1 cellular context compared by ENCODE assay signal in genomic region chr2:26274058-26274613, GRCh38.
A peak's percentile ranks its signal among the peaks of the same experiment; 100 is the strongest.
TF ChIP-seq lines count a peak whose summit lies in the region.

No MANE protein-coding gene starts in this region.

TF ChIP-seq in HepG2, 621 proteins besides CTCF, POLR2A, EP300 and RAD21 (continued from another document):
- TF ChIP-seq ARID4A (CRISPR knock-in tag; IDR thresholded peaks at IDR 0.05; ENCODE audit: borderline replicate concordance), result peak; percentile 24; the same call in 1 of the 2 replicates
- no peak for TF ChIP-seq REXO4 (CRISPR knock-in tag; IDR thresholded peaks at IDR 0.05; ENCODE audit: borderline replicate concordance)
- TF ChIP-seq HBP1 (CRISPR knock-in tag; IDR thresholded peaks at IDR 0.05; ENCODE audit: low read depth), result peak; percentile 63; the same call in 1 of the 2 replicates
- peak; percentile 49; the same call in 1 of the 2 replicates for TF ChIP-seq POGZ (CRISPR knock-in tag; IDR thresholded peaks at IDR 0.05)
- TF ChIP-seq SNAPC2 (CRISPR knock-in tag; IDR thresholded peaks at IDR 0.05), result no peak
- peak; percentile 84 for TF ChIP-seq ARID5B (CRISPR knock-in tag; IDR thresholded peaks at IDR 0.05)
- TF ChIP-seq NFYB (CRISPR knock-in tag; IDR thresholded peaks at IDR 0.05), result 0 out of 2 replicates have a peak, but pooled peaks have one; percentile 27
- TF ChIP-seq NCOA2 (CRISPR knock-in tag; IDR thresholded peaks at IDR 0.05), result 0 out of 2 replicates have a peak, but pooled peaks have one; percentile 38
- TF ChIP-seq SOX6 (IDR thresholded peaks at IDR 0.05), result no peak
- TF ChIP-seq SOX6 (CRISPR knock-in tag; IDR thresholded peaks at IDR 0.05), result peak; percentile 64; the same call in 1 of the 2 replicates
- peak; percentile 36; the same call in 1 of the 2 replicates for TF ChIP-seq NR2C2 (CRISPR knock-in tag; IDR thresholded peaks at IDR 0.05; ENCODE audit: borderline replicate concordance)
- TF ChIP-seq CCDC6 (CRISPR knock-in tag; IDR thresholded peaks at IDR 0.05), result no peak
- no peak for TF ChIP-seq ZNF570 (CRISPR knock-in tag; IDR thresholded peaks at IDR 0.05; ENCODE audit: borderline replicate concordance)
- TF ChIP-seq ZMYM4 (CRISPR knock-in tag; IDR thresholded peaks at IDR 0.05), result 0 out of 2 replicates have a peak, but pooled peaks have one; percentile 45
- peak; percentile 28; the same call in 1 of the 2 replicates for TF ChIP-seq RARA (CRISPR knock-in tag; IDR thresholded peaks at IDR 0.05)
- TF ChIP-seq TGIF2 (CRISPR knock-in tag; IDR thresholded peaks at IDR 0.05), result peak; percentile 75; the same call in 1 of the 2 replicates
- peak; percentile 48 for TF ChIP-seq HNF4A (CRISPR knock-in tag; IDR thresholded peaks at IDR 0.05)
- no peak for TF ChIP-seq ZNF768 (CRISPR knock-in tag; IDR thresholded peaks at IDR 0.05)
- peak; percentile 75 for TF ChIP-seq FOXA3 (CRISPR knock-in tag; IDR thresholded peaks at IDR 0.05)
- TF ChIP-seq FOXK1 (CRISPR knock-in tag; IDR thresholded peaks at IDR 0.05; ENCODE audit: borderline replicate concordance, low read depth), result peak; percentile 63; the same call in 1 of the 2 replicates
- TF ChIP-seq ZNF234 (CRISPR knock-in tag; conservative IDR thresholded peaks at IDR 0.05), result no peak
TF ChIP-seq in HepG2: peak in this region for 59.
